Comparison of ENCODE assay signal across 8 cellular contexts in the genomic region with DNA sequence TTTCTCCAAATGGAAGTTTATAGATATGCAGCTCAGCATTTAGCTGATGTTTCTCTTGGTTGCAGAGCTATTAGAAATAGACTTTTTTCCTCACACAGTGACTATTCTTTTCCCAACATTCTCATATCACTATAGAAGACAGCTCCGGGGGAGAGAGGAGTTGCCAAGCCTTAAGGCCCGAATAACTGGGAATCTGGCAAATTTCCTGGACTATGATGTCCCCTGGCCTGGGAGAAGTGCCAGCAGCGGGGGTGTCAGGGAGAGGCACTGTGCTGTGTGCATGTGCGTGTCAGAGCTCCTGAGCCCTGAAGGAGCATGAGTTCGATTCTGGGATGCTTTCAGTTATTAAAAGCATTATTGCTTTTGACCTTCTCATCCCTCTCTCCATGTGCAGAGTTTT.
DNase-seq lines count a peak whose midpoint lies in the region; ATAC-seq, FAIRE-seq and TF ChIP-seq lines count a peak whose summit lies in the region.
"Had no signal": no experiment of that assay in that cellular context is flagged by ENCODE, and none has a peak within 500 bp of the region (broad histone marks: within the 10 kb centered on the region; RNA-seq: fewer than 3 reads in every experiment).

No MANE protein-coding gene starts in this region.

- peaks cover 3% of the 10 kb centered on the region; the same call in 1 of the 2 replicates for H4K20me1 ChIP-seq in IMR-90 (ENCODE audit: insufficient read depth, low read length)

- 0 out of 2 replicates have a peak overlapping the region, but pooled peaks have one; percentile 72 for H2BK120ac ChIP-seq in IMR-90 (ENCODE audit: low read depth, low read length)

- H3K79me1 ChIP-seq in IMR-90 (ENCODE audit: low read depth in 1 of 2, low read length in 2 of 2) = peaks cover 0 to 7% of the 10 kb centered on the region in 2 experiments; a peak in 2 of 4 replicates

- H2AK9ac ChIP-seq in IMR-90 (replicated peaks; ENCODE audit: low read depth, low read length, poor library complexity) = no peak overlapping the region

- 0 out of 2 replicates have a peak overlapping the region, but pooled peaks have one; percentile 0 for H3K14ac ChIP-seq in IMR-90 (replicated peaks; ENCODE audit: low read depth, low read length)

- no CpG with 5 or more reads among the region's 5 CpGs for WGBS in IMR-90 (ENCODE audit: extremely low coverage in 2 of 2, insufficient read length in 1 of 2), 2 experiments
- 14 to 31% methylated on average over 2 to 5 of the region's 5 CpGs for WGBS in transverse colon (ENCODE audit: low coverage in 1 of 2), 2 donors
- 82 to 87% methylated on average over 3 to 5 of the region's 5 CpGs for WGBS in endodermal cell (ENCODE audit: insufficient coverage in 1 of 2, insufficient read length in 1 of 2), 2 experiments

- no peak overlapping the region for H3K4ac ChIP-seq in IMR-90 (ENCODE audit: low read depth, low read length)

- no TSS peak for BruUV-seq in IMR-90 (replicated peaks; lab: Mats Ljungman, UMichigan)

- TF ChIP-seq EP300 in transverse colon (IDR thresholded peaks at IDR 0.05; ENCODE audit: low read depth) = no peak

- intact Hi-C loops in IMR-90 (cut with micrococcal nuclease) (no loop called here), breast epithelium (cut with DNase I; ENCODE audit: low total_unique reads) (loop anchor here (1.0 kb wide), 1 partner anchor 10 kb away; no protein-coding TSS in a partner anchor), kidney (cut with DNase I) (no loop called here), transverse colon (cut with DNase I; ENCODE audit: low total_unique reads) (no loop called here)

- no peak for TF ChIP-seq RAD21 in IMR-90 (IDR thresholded peaks at IDR 0.05; ENCODE audit: low read length)

- 0 out of 3 replicates have a peak overlapping the region, but pooled peaks have one; percentile 49 for H2BK15ac ChIP-seq in IMR-90 (ENCODE audit: low read depth, low read length)

- no peak overlapping the region for H3K4me3 ChIP-seq in IMR-90 (ENCODE audit: insufficient read depth, low read depth, low read length)
- H3K4me3 ChIP-seq in breast epithelium = no peak overlapping the region
- H3K4me3 ChIP-seq in kidney (ENCODE audit: low read length in 2 of 2) = no peak overlapping the region
- no peak overlapping the region for H3K4me3 ChIP-seq in transverse colon
- H3K4me3 ChIP-seq in endodermal cell (ENCODE audit: low read length) = no peak overlapping the region

- H3K4me1 ChIP-seq in IMR-90 (ENCODE audit: control insufficient read depth, insufficient read depth, low read length) (peaks cover 18% of the 10 kb centered on the region), breast epithelium (peaks cover 0 to 18% of the 10 kb centered on the region in 2 donors), kidney (ENCODE audit: control insufficient read depth in 1 of 2, insufficient read depth in 1 of 2, low read depth in 1 of 2, low read length in 2 of 2) (peaks cover 18 to 20% of the 10 kb centered on the region in 2 donors), transverse colon (peaks cover 15 to 67% (median 49%) of the 10 kb centered on the region in 4 donors), endodermal cell (ENCODE audit: control insufficient read depth, insufficient read depth, low read length) (peaks cover 5% of the 10 kb centered on the region)

- H4K91ac ChIP-seq in IMR-90 (ENCODE audit: insufficient read depth, low read depth, low read length) = no peak overlapping the region

- peaks cover 18% of the 10 kb centered on the region for H3K9me1 ChIP-seq in IMR-90 (ENCODE audit: insufficient read depth, low read length)

- POLR2A ChIA-PET in IMR-90 (lab: Charles Lee; ENCODE audit: unreplicated experiment) = no interaction called here

- peak; percentile 65 for ATAC-seq in IMR-90 (ENCODE audit: low read depth)

- H3K9ac ChIP-seq in IMR-90 (ENCODE audit: low read depth, low read length) (no peak overlapping the region), kidney (ENCODE audit: low read length in 2 of 2) (no peak overlapping the region), endodermal cell (ENCODE audit: extremely low read depth, low read length, poor library complexity, severe bottlenecking) (no peak overlapping the region)

- in situ Hi-C loops in IMR-90 (cut with MboI; ENCODE audit: low sequenced_read_pairs) (no loop called here), transverse colon (cut with MboI; ENCODE audit: low pct_ligation_motif_present in 1 of 4, low pct_unique_long_range_greater_than_20kb in 1 of 4, low sequenced_read_pairs in 3 of 4) (no loop called here)

- no peak for TF ChIP-seq POLR2A in IMR-90 (IDR thresholded peaks at IDR 0.05; ENCODE audit: low read depth, low read length)
- no peak for TF ChIP-seq POLR2A in breast epithelium (IDR thresholded peaks at IDR 0.05)
- no peak for TF ChIP-seq POLR2A in transverse colon (IDR thresholded peaks at IDR 0.05)

- no peaks in the 10 kb centered on the region for H3K9me3 Mint-ChIP-seq in endodermal cell
- H3K9me3 Mint-ChIP-seq: dendritic cell treated with granulocyte-macrophage colony-stimulating factor and Interleukin-4, amounts not matched to agents 40 ng/mL and 50 ng/mL, for 4 days had no signal

- H2AFZ ChIP-seq in IMR-90 (replicated peaks; ENCODE audit: low read length, poor library complexity) = peak overlapping the region; percentile 37

- DNase-seq in IMR-90 (peak; percentile 84), breast epithelium (ENCODE audit: low spot score in 2 of 2) (peak in 1 of 2 donors; percentile 36), kidney (peak; percentile 94), transverse colon (no peak), KG1 (lab: John Stamatoyannopoulos, UW) (no peak), endodermal cell (no peak)
- no peak for DNase-seq in activated naive CD4-positive, alpha-beta T cell treated with anti-CD3 and anti-CD28 coated beads, Interleukin-2, amount 50 U/mL, for 16 hours

- H3K56ac ChIP-seq in IMR-90 (ENCODE audit: extremely low read depth, insufficient read depth, low read length) = no peak overlapping the region

- no peak overlapping the region for H3K18ac ChIP-seq in IMR-90 (ENCODE audit: low read depth, low read length)

- no peak for TF ChIP-seq CTCF in IMR-90 (conservative IDR thresholded peaks at IDR 0.05; ENCODE audit: low read depth, low read length)
- TF ChIP-seq CTCF in breast epithelium (IDR thresholded peaks at IDR 0.05) = no peak
- TF ChIP-seq CTCF in kidney (IDR thresholded peaks at IDR 0.05; ENCODE audit: borderline replicate concordance, extremely low read depth, insufficient read depth) = no peak
- no peak for TF ChIP-seq CTCF in transverse colon (IDR thresholded peaks at IDR 0.05)
- no peak for TF ChIP-seq CTCF in endodermal cell (conservative IDR thresholded peaks at IDR 0.05)

- no peak overlapping the region for H4K5ac ChIP-seq in IMR-90 (ENCODE audit: low read depth, low read length)

- peak overlapping the region; percentile 32; the same call in 1 of the 2 replicates for H3K27ac ChIP-seq in IMR-90 (ENCODE audit: insufficient read depth, low read length)
- peak overlapping the region; percentile 29 to 77 for H3K27ac ChIP-seq in breast epithelium
- no peak overlapping the region for H3K27ac ChIP-seq in kidney (ENCODE audit: low read depth in 2 of 2, low read length in 2 of 2)
- H3K27ac ChIP-seq in transverse colon = peak overlapping the region; percentile 44 to 69 (median 63)
- H3K27ac ChIP-seq in endodermal cell (ENCODE audit: low read depth, low read length) = no peak overlapping the region

- peak overlapping the region; percentile 57; the same call in 1 of the 2 replicates for H2BK20ac ChIP-seq in IMR-90 (ENCODE audit: low read depth, low read length)

- peaks cover 27% of the 10 kb centered on the region for H3K4me1 Mint-ChIP-seq in endodermal cell

- H3K9me3 ChIP-seq in IMR-90 (ENCODE audit: control insufficient read depth, insufficient read depth, low read length) = no peaks in the 10 kb centered on the region
- no peaks in the 10 kb centered on the region for H3K9me3 ChIP-seq in breast epithelium
- no peaks in the 10 kb centered on the region for H3K9me3 ChIP-seq in kidney (ENCODE audit: control insufficient read depth in 1 of 2, low read length in 2 of 2)
- no peaks in the 10 kb centered on the region for H3K9me3 ChIP-seq in transverse colon
- H3K9me3 ChIP-seq in endodermal cell (ENCODE audit: control insufficient read depth, low read length) = no peaks in the 10 kb centered on the region

- H3K36me3 Mint-ChIP-seq in endodermal cell (ENCODE audit: low read depth) = no peaks in the 10 kb centered on the region

- dilution Hi-C loops in IMR-90 (cut with HindIII; ENCODE audit: low sequenced_read_pairs, unreplicated experiment) = no loop called here

- H3K27me3 Mint-ChIP-seq in endodermal cell (ENCODE audit: insufficient read depth) = no peaks in the 10 kb centered on the region
- H3K27me3 Mint-ChIP-seq: dendritic cell treated with granulocyte-macrophage colony-stimulating factor and Interleukin-4, amounts not matched to agents 40 ng/mL and 50 ng/mL, for 4 days had no signal

- H3K23ac ChIP-seq in IMR-90 (ENCODE audit: low read depth, low read length) = no peak overlapping the region

- H2BK5ac ChIP-seq in IMR-90 (ENCODE audit: low read depth, low read length, poor library complexity, severe bottlenecking) = peak overlapping the region; percentile 17

- no peak overlapping the region for H2AK5ac ChIP-seq in IMR-90 (ENCODE audit: low read depth, low read length)

- peak overlapping the region in 1 of 2 experiments; percentile 67; a peak in 2 of 4 replicates for H4K8ac ChIP-seq in IMR-90 (ENCODE audit: low read depth in 2 of 2, low read length in 2 of 2)

- CTCF ChIA-PET in IMR-90 (lab: Yijun Ruan, JAX) = no interaction called here

- no peak for FAIRE-seq in kidney (lab: Jason Lieb, UNC)

- H3K4me3 Mint-ChIP-seq in endodermal cell = no peak overlapping the region
- H3K4me3 Mint-ChIP-seq: dendritic cell treated with granulocyte-macrophage colony-stimulating factor and Interleukin-4, amounts not matched to agents 40 ng/mL and 50 ng/mL, for 4 days had no signal

- H3K4me2 ChIP-seq in IMR-90 (ENCODE audit: low read depth, low read length) = peak overlapping the region; percentile 16

- H3K36me3 ChIP-seq in IMR-90 (ENCODE audit: control insufficient read depth, insufficient read depth, low read length) (no peaks in the 10 kb centered on the region), breast epithelium (no peaks in the 10 kb centered on the region), kidney (ENCODE audit: control insufficient read depth in 1 of 2, insufficient read depth in 2 of 2, low read length in 2 of 2) (no peaks in the 10 kb centered on the region), transverse colon (no peaks in the 10 kb centered on the region), endodermal cell (ENCODE audit: control insufficient read depth, insufficient read depth, low read length) (no peaks in the 10 kb centered on the region)

- no peak overlapping the region for H3K27ac Mint-ChIP-seq in endodermal cell
- H3K27ac Mint-ChIP-seq: dendritic cell treated with granulocyte-macrophage colony-stimulating factor and Interleukin-4, amounts not matched to agents 40 ng/mL and 50 ng/mL, for 4 days had no signal

- H3K27me3 ChIP-seq in IMR-90 (ENCODE audit: control insufficient read depth, insufficient read depth, low read length) = no peaks in the 10 kb centered on the region
- no peaks in the 10 kb centered on the region for H3K27me3 ChIP-seq in breast epithelium
- no peaks in the 10 kb centered on the region for H3K27me3 ChIP-seq in transverse colon
- H3K27me3 ChIP-seq in endodermal cell (ENCODE audit: control insufficient read depth, insufficient read depth, low read length, poor library complexity, severe bottlenecking) = no peaks in the 10 kb centered on the region

Comparison
In these comparisons a context has a peak if more than half of its experiments do, and no peak if none do; other contexts are left out.
1. DNase-seq: peak in IMR-90 (single experiment) and kidney (single experiment); none in transverse colon (single experiment), KG1 (single experiment), activated naive CD4-positive, alpha-beta T cell treated with anti-CD3 and anti-CD28 coated beads, Interleukin-2, amount 50 U/mL, for 16 hours (single experiment) and endodermal cell (single experiment).
2. H3K27ac ChIP-seq: peak in IMR-90 (single experiment), breast epithelium (2 of 2) and transverse colon (4 of 4); none in kidney (0 of 2) and endodermal cell (single experiment).